In the genomic region with DNA sequence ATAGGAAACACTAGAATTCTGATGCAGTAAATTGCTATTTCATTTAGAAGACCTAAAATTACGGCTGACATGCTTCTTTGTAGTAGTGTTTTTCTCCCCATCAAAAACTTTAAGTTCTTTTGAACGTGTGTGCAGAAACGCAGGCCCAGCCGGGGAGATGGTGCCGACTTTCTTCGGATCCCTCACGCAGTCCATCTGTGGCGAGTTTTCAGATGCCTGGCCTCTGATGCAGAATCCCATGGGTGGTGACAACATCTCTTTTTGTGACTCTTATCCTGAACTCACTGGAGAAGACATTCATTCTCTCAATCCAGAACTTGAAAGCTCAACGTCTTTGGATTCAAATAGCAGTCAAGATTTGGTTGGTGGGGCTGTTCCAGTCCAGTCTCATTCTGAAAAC, we compare ENCODE assay signal across 24 cellular contexts.
DNase-seq lines count a peak whose midpoint lies in the region; ATAC-seq, FAIRE-seq and TF ChIP-seq lines count a peak whose summit lies in the region.
"Had no signal": no experiment of that assay in that cellular context is flagged by ENCODE, and none has a peak within 500 bp of the region (broad histone marks: within the 10 kb centered on the region; RNA-seq: fewer than 3 reads in every experiment).

No MANE protein-coding gene starts in this region.

- DNase-seq in Right ventricle myocardium superior = no peak
- DNase-seq in cardiac septum (ENCODE audit: low spot score) = no peak
- DNase-seq in astrocyte (ENCODE audit: low read depth) = no peak
- peak; percentile 57 for DNase-seq in left ventricle myocardium superior
- DNase-seq in stromal cell of bone marrow (ENCODE audit: low read depth) = peak; percentile 45
- DNase-seq in NCI-H2081 (lab: John Stamatoyannopoulos, UW) = no peak
- DNase-seq in vagina (ENCODE audit: extremely low spot score in 2 of 2) = no peak
- DNase-seq: 8988T, BE2C, EL, GF-D8, HFFc6, MV-4-11, NCI-H1105 treated with DMSO at 0.1 percent for 48 hours, NCI-H2081 treated with DMSO at 0.1 percent for 48 hours, NCI-H2171 treated with DMSO at 0.1 percent for 48 hours, NCI-H446, NCI-H526, Peyer's patch had no signal

- no peak overlapping the region for H3K27ac Mint-ChIP-seq in astrocyte (ENCODE audit: unreplicated experiment)
- H3K27ac Mint-ChIP-seq: H9, HFFc6 had no signal

- peak; percentile 17 for FAIRE-seq in astrocyte (lab: Jason Lieb, UNC)
- FAIRE-seq: GM12878 had no signal

- H3K36me3 Mint-ChIP-seq in astrocyte (ENCODE audit: low read depth, unreplicated experiment) = peaks cover 16% of the 10 kb centered on the region

- ATAC-seq in Right ventricle myocardium superior (ENCODE audit: poor library complexity) (peak; percentile 30), left ventricle myocardium superior (peak; percentile 52), GM21576 (IDR thresholded peaks at IDR 0.05; ENCODE audit: unreplicated experiment) (no peak)
- ATAC-seq: GM12878 had no signal

- H3K27me3 ChIP-seq in astrocyte (ENCODE audit: insufficient read depth, low read length) = no peaks in the 10 kb centered on the region
- H3K27me3 ChIP-seq in vagina = no peaks in the 10 kb centered on the region
- H3K27me3 ChIP-seq: BE2C, Peyer's patch, SJSA1 had no signal

- no peak overlapping the region for H3K4me3 Mint-ChIP-seq in astrocyte (ENCODE audit: unreplicated experiment)
- H3K4me3 Mint-ChIP-seq: H9, HFFc6, IgD-negative memory B cell had no signal

- no peak overlapping the region for H3K4me3 ChIP-seq in astrocyte (ENCODE audit: insufficient read depth, low read depth, low read length)
- H3K4me3 ChIP-seq in vagina = no peak overlapping the region
- H3K4me3 ChIP-seq: GM12878, Peyer's patch, SJSA1 had no signal

- no peaks in the 10 kb centered on the region for H3K79me2 ChIP-seq in astrocyte (ENCODE audit: insufficient read depth, low read length)

- no peak overlapping the region for H3K4me2 ChIP-seq in astrocyte (ENCODE audit: low read length)

- H3K9me3 Mint-ChIP-seq in astrocyte (ENCODE audit: unreplicated experiment) = no peaks in the 10 kb centered on the region
- H3K9me3 Mint-ChIP-seq: H9, HFFc6, IgD-negative memory B cell had no signal

- H3K9ac ChIP-seq in astrocyte (ENCODE audit: low read length) = no peak overlapping the region

- H3K36me3 ChIP-seq in astrocyte (ENCODE audit: insufficient read depth, low read length) = peaks cover 9% of the 10 kb centered on the region
- H3K36me3 ChIP-seq in vagina = peaks cover 0 to 8% of the 10 kb centered on the region in 2 donors
- H3K36me3 ChIP-seq: BE2C, Peyer's patch, SJSA1 had no signal

- no peak for TF ChIP-seq POLR2A in vagina (IDR thresholded peaks at IDR 0.05)

- H3K4me1 ChIP-seq in astrocyte (ENCODE audit: insufficient read depth, low read length) = peaks cover 26% of the 10 kb centered on the region
- H3K4me1 ChIP-seq in vagina = no peaks in the 10 kb centered on the region
- H3K4me1 ChIP-seq: BE2C, Peyer's patch had no signal

- no peak overlapping the region for H2AFZ ChIP-seq in astrocyte (ENCODE audit: low read depth, low read length)

- no peak overlapping the region for H3K27ac ChIP-seq in astrocyte (ENCODE audit: low read depth, low read length)
- no peak overlapping the region for H3K27ac ChIP-seq in vagina
- H3K27ac ChIP-seq: Peyer's patch, SJSA1 had no signal

- peaks cover 17% of the 10 kb centered on the region for H3K4me1 Mint-ChIP-seq in astrocyte (ENCODE audit: low read depth, unreplicated experiment)
- H3K4me1 Mint-ChIP-seq: IgD-negative memory B cell had no signal

- no peak for TF ChIP-seq CTCF in astrocyte (IDR thresholded peaks at IDR 0.05; ENCODE audit: insufficient read depth, low read depth, low read length)
- no peak for TF ChIP-seq CTCF in vagina (IDR thresholded peaks at IDR 0.05)

- H4K20me1 ChIP-seq in astrocyte (ENCODE audit: insufficient read depth, low read length) = no peaks in the 10 kb centered on the region

- H3K9me3 ChIP-seq in astrocyte (ENCODE audit: insufficient read depth, low read depth, low read length) (no peaks in the 10 kb centered on the region), vagina (no peaks in the 10 kb centered on the region)
- H3K9me3 ChIP-seq: BE2C, Peyer's patch, SJSA1 had no signal

- H3K27me3 Mint-ChIP-seq in astrocyte (ENCODE audit: low read depth, unreplicated experiment) = no peaks in the 10 kb centered on the region

- intact Hi-C loops in Right ventricle myocardium superior (cut with DNase I) (no loop called here), cardiac septum (cut with DNase I) (no loop called here), left ventricle myocardium superior (cut with micrococcal nuclease) (no loop called here), vagina (cut with DNase I) (no loop called here)

Comparison
In these comparisons a context has a peak if more than half of its experiments do, and no peak if none do; other contexts are left out.
1. DNase-seq: peak in left ventricle myocardium superior (single experiment) and stromal cell of bone marrow (single experiment); none in Right ventricle myocardium superior (single experiment), cardiac septum (single experiment), astrocyte (single experiment), NCI-H2081 (0 of 2) and vagina (0 of 2).